In genomic region chr17:38896373-38896954, GRCh38 we compare ENCODE assay signal across 8 cellular contexts. TPM values are rescaled to one million over a fixed set of nuclear protein-coding genes. Genes with fewer than 3 reads are reported as not detected.
DNase-seq lines count a peak whose midpoint lies in the region; ATAC-seq and TF ChIP-seq lines count a peak whose summit lies in the region.
"Had no signal": no experiment of that assay in that cellular context is flagged by ENCODE, and none has a peak within 500 bp of the region (broad histone marks: within the 10 kb centered on the region; RNA-seq: fewer than 3 reads in every experiment).

No MANE protein-coding gene starts in this region.

- H3K27ac ChIP-seq in stomach (peak overlapping the region in 4 of 5 donors; percentile 67 to 81 (median 76)), foreskin keratinocyte (no peak overlapping the region)

- no peak for TF ChIP-seq CTCF in stomach (IDR thresholded peaks at IDR 0.05)
- no peak for TF ChIP-seq CTCF in foreskin keratinocyte (conservative IDR thresholded peaks at IDR 0.05)

- H3K27me3 ChIP-seq in stomach (no peaks in the 10 kb centered on the region), foreskin keratinocyte (no peaks in the 10 kb centered on the region)

- H3K36me3 ChIP-seq in stomach, result peaks cover 34 to 95% (median 78%) of the 10 kb centered on the region in 4 donors

- no peaks in the 10 kb centered on the region for H3K9me3 ChIP-seq in stomach

- ATAC-seq in left lobe of liver (peak; percentile 7), foreskin keratinocyte (no peak), HG02588 (IDR thresholded peaks at IDR 0.05; ENCODE audit: unreplicated experiment) (no peak)

- TF ChIP-seq EP300 in stomach (IDR thresholded peaks at IDR 0.05), result no peak

- peaks cover 69 to 99% (median 85%) of the 10 kb centered on the region in 4 donors for H3K4me1 ChIP-seq in stomach
- peaks cover 10% of the 10 kb centered on the region for H3K4me1 ChIP-seq in foreskin keratinocyte

- no peak for TF ChIP-seq POLR2A in stomach (IDR thresholded peaks at IDR 0.05)

- H3K4me3 ChIP-seq in stomach, result no peak overlapping the region

- intact Hi-C loops in stomach (cut with DNase I; ENCODE audit: low total_unique reads), result no loop called here

- 45 to 67% (median 61%) methylated on average over 9 to 13 of the region's 13 CpGs for WGBS in stomach, 5 donors

- DNase-seq in LHCN-M2 (ENCODE audit: low read depth) (peak; percentile 35), amniotic epithelial cell (ENCODE audit: low read depth) (peak; percentile 28), left lobe of liver (ENCODE audit: low spot score) (no peak), stomach (no peak), foreskin keratinocyte (no peak), GM03348 (ENCODE audit: low spot score) (no peak)
- DNase-seq: NCI-H1694 treated with DMSO at 0.1 percent for 48 hours had no signal

RNA-seq across cellular contexts. Expression of gene LASP1, which starts 26.6 kb away (rescaled TPM):
- 299 and 362 TPM in 2 replicates for total RNA-seq in LHCN-M2 (2014; rRNA removed)
- 456 TPM for polyA plus RNA-seq in LHCN-M2 (2012)
- 58.5 TPM for total RNA-seq in left lobe of liver
- 100 to 1,000 TPM in 3 of 5 donors, 10 to 100 TPM in 2; 93.0 to 183 (median 107) TPM for total RNA-seq in stomach
- polyA plus RNA-seq in stomach, result 100 to 1,000 TPM in 1 of 3 donors, 10 to 100 TPM in 2; 33.7 to 119 (median 94.3) TPM
- 168 and 171 TPM in 2 replicates for total RNA-seq in foreskin keratinocyte
- 117 and 128 TPM in 2 replicates for polyA plus RNA-seq in foreskin keratinocyte

RNA-seq across cellular contexts. Expression of gene RPL23, which starts 42.9 kb away (rescaled TPM):
- total RNA-seq in LHCN-M2 (2014; rRNA removed) (945 and 978 TPM in 2 replicates), left lobe of liver (371 TPM), stomach (1,000 to 10,000 TPM in 1 of 5 donors, 100 to 1,000 TPM in 3, 10 to 100 TPM in 1; 89.8 to 1,949 (median 982) TPM), foreskin keratinocyte (1,973 and 2,061 TPM in 2 replicates)
- 2,218 TPM for polyA plus RNA-seq in LHCN-M2 (2012)
- polyA plus RNA-seq in stomach (1,000 to 10,000 TPM; 3,318 to 3,359 (median 3,354) TPM), foreskin keratinocyte (3,137 and 3,324 TPM in 2 replicates)

Comparison
In these comparisons a context has a peak if more than half of its experiments do, and no peak if none do; other contexts are left out.
1. DNase-seq: peak in LHCN-M2 (single experiment) and amniotic epithelial cell (single experiment); none in left lobe of liver (single experiment), stomach (single experiment), foreskin keratinocyte (0 of 2) and GM03348 (single experiment).